Comparison of ENCODE assay signal across 1 cellular context in the genomic region with DNA sequence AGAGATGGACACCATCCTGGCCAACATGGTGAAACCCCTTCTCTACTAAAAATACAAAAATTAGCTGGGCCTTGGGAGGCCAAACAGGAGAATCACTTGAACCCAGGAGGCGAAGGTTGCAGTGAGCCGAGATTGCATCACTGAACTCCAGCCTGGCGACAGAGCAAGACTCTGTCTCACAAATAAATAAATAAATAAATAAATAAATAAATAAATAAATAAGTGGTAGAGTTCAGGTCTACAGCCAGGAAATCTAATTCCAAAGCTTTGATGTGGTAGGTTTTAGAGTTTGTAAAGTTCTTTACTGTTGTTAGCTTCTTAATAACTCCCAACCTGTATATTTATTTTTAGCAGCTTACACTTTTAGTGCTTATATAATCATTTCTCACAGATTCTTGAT. TPM values are rescaled to one million over a fixed set of nuclear protein-coding genes. Genes with fewer than 3 reads are reported as not detected.
"Had no signal": no experiment of that assay in that cellular context is flagged by ENCODE, and none has a peak within 500 bp of the region (broad histone marks: within the 10 kb centered on the region; RNA-seq: fewer than 3 reads in every experiment).

No MANE protein-coding gene starts in this region.

RNA-seq across cellular contexts. Expression of gene NR4A3, which starts 35.9 kb away (rescaled TPM):
- polyA plus RNA-seq: K562 had no signal
